ENCODE assay signal across 8 cellular contexts in genomic region chr12:121581681-121582439, GRCh38. TPM values are rescaled to one million over a fixed set of nuclear protein-coding genes. Genes with fewer than 3 reads are reported as not detected.
A peak's percentile ranks its signal among the peaks of the same experiment; 100 is the strongest.
DNase-seq lines count a peak whose midpoint lies in the region; TF ChIP-seq lines count a peak whose summit lies in the region.

No MANE protein-coding gene starts in this region.

- no peak overlapping the region for H4K8ac ChIP-seq in neuronal stem cell (ENCODE audit: low read depth, low read length)

- POLR2A ChIA-PET in MCF 10A (lab: Yijun Ruan, JAX) = no interaction called here

- no peak overlapping the region for H3K23ac ChIP-seq in neuronal stem cell (ENCODE audit: low read depth, low read length, poor library complexity)

- no peaks in the 10 kb centered on the region for H3K9me3 ChIP-seq in neuronal stem cell (replicated peaks in 1 of 2; ENCODE audit: control insufficient read depth in 2 of 2, insufficient read depth in 1 of 2, low read depth in 1 of 2, low read length in 2 of 2)

- TF ChIP-seq CTCF in fibroblast of mammary gland (conservative IDR thresholded peaks at IDR 0.05; ENCODE audit: control insufficient read depth, insufficient read depth, low read depth, low read length) (no peak), Calu3 (IDR thresholded peaks at IDR 0.05; ENCODE audit: unreplicated experiment) (no peak), MCF 10A (IDR thresholded peaks at IDR 0.05; ENCODE audit: unreplicated experiment) (no peak)

- no peaks in the 10 kb centered on the region for H3K27me3 ChIP-seq in neuronal stem cell (ENCODE audit: control insufficient read depth in 3 of 3, insufficient read depth in 3 of 3, low read depth in 1 of 3, low read length in 3 of 3)

- H3K36me3 Mint-ChIP-seq in T-helper 2 cell treated with Interferon-gamma antibody and Interleukin-4, amounts not matched to agents 5 μg/mL and 100 μg/mL, for 36 hours (ENCODE audit: low read depth) = peaks cover 11% of the 10 kb centered on the region
- peaks cover 18% of the 10 kb centered on the region for H3K36me3 Mint-ChIP-seq in Calu3 (ENCODE audit: insufficient read depth, unreplicated experiment)
- no peaks in the 10 kb centered on the region for H3K36me3 Mint-ChIP-seq in MCF 10A (ENCODE audit: insufficient read depth, unreplicated experiment)

- H3K27me3 Mint-ChIP-seq in T-helper 2 cell treated with Interferon-gamma antibody and Interleukin-4, amounts not matched to agents 5 μg/mL and 100 μg/mL, for 36 hours (ENCODE audit: low read depth) = no peaks in the 10 kb centered on the region
- H3K27me3 Mint-ChIP-seq in Calu3 (ENCODE audit: unreplicated experiment) = no peaks in the 10 kb centered on the region
- H3K27me3 Mint-ChIP-seq in MCF 10A (ENCODE audit: insufficient read depth, unreplicated experiment) = no peaks in the 10 kb centered on the region

- H2BK5ac ChIP-seq in neuronal stem cell (ENCODE audit: low read length) = peak overlapping the region; percentile 72

- no peak overlapping the region for H4K91ac ChIP-seq in neuronal stem cell (ENCODE audit: low read depth, low read length, poor library complexity)

- H3K9ac ChIP-seq in neuronal stem cell (ENCODE audit: low read depth, low read length, poor library complexity) = peak overlapping the region; percentile 87

- H3K36me3 ChIP-seq in neuronal stem cell (replicated peaks in 1 of 2; ENCODE audit: control insufficient read depth in 2 of 2, insufficient read depth in 2 of 2, low read length in 2 of 2) = peaks cover 2 to 4% of the 10 kb centered on the region in 2 donors

- peak overlapping the region; percentile 99 for H3K27ac Mint-ChIP-seq in T-helper 2 cell treated with Interferon-gamma antibody and Interleukin-4, amounts not matched to agents 5 μg/mL and 100 μg/mL, for 36 hours
- H3K27ac Mint-ChIP-seq in Calu3 (ENCODE audit: unreplicated experiment) (no peak overlapping the region), MCF 10A (ENCODE audit: low read depth, unreplicated experiment) (no peak overlapping the region)

- H3K4me1 Mint-ChIP-seq in T-helper 2 cell treated with Interferon-gamma antibody and Interleukin-4, amounts not matched to agents 5 μg/mL and 100 μg/mL, for 36 hours (ENCODE audit: low read depth) = peaks cover 29% of the 10 kb centered on the region
- H3K4me1 Mint-ChIP-seq in Calu3 (ENCODE audit: low read depth, unreplicated experiment) (peaks cover 11% of the 10 kb centered on the region), MCF 10A (ENCODE audit: insufficient read depth, unreplicated experiment) (no peaks in the 10 kb centered on the region)

- intact Hi-C loops in Calu3 (cut with micrococcal nuclease; ENCODE audit: unreplicated experiment) (no loop called here), MCF 10A (cut with micrococcal nuclease) (no loop called here)

- peaks cover 7 to 22% of the 10 kb centered on the region in 2 donors for H3K4me1 ChIP-seq in neuronal stem cell (ENCODE audit: control insufficient read depth in 2 of 2, insufficient read depth in 1 of 2, low read depth in 1 of 2, low read length in 2 of 2)

- peak overlapping the region; percentile 91 for H3K18ac ChIP-seq in neuronal stem cell (ENCODE audit: low read length)

- DNase-seq in activated CD4-positive, alpha-beta T cell treated with anti-CD3 and anti-CD28 coated beads for 48 hours = peak; percentile 16
- no peak for DNase-seq in activated CD4-positive, alpha-beta T cell treated with anti-CD3 and anti-CD28 coated beads for 1 hour
- no peak for DNase-seq in T-helper 2 cell treated with Interferon-gamma antibody and Interleukin-4, amounts not matched to agents 5 μg/mL and 100 μg/mL, for 36 hours (ENCODE audit: low spot score)
- DNase-seq in fibroblast of mammary gland (ENCODE audit: low read depth) (peak; percentile 71), neuronal stem cell (ENCODE audit: low spot score) (peak; percentile 8), HK-2 (ENCODE audit: unreplicated experiment) (no peak), Calu3 (no peak), MCF 10A (ENCODE audit: unreplicated experiment) (no peak)

- H3K14ac ChIP-seq in neuronal stem cell (ENCODE audit: low read length) = no peak overlapping the region

- peak overlapping the region; percentile 13 for H3K4ac ChIP-seq in neuronal stem cell (ENCODE audit: low read length)

- H3K4me2 ChIP-seq in neuronal stem cell (ENCODE audit: insufficient read depth, low read length, poor library complexity, severe bottlenecking) = peak overlapping the region; percentile 82

- H3K4me3 ChIP-seq in fibroblast of mammary gland (ENCODE audit: control insufficient read depth, low read depth, low read length) = peak overlapping the region; percentile 67
- H3K4me3 ChIP-seq in neuronal stem cell (ENCODE audit: low read length in 2 of 2) = peak overlapping the region; percentile 71 to 86

- CTCF ChIA-PET in Calu3 (lab: Charles Lee) (interaction anchor here (0.6 kb wide), 1 partner anchor 29 kb away, joined by 3 read pairs; no protein-coding TSS in a partner anchor), MCF 10A (lab: Yijun Ruan, JAX) (interaction anchor here (0.6 to 1.2 kb wide), 3 partner anchors 32 to 137 kb away, joined by 3 to 5 read pairs (median 3); no protein-coding TSS in a partner anchor)

- H3K4me3 Mint-ChIP-seq in T-helper 2 cell treated with Interferon-gamma antibody and Interleukin-4, amounts not matched to agents 5 μg/mL and 100 μg/mL, for 36 hours = peak overlapping the region; percentile 98
- H3K4me3 Mint-ChIP-seq in Calu3 (ENCODE audit: low read depth, unreplicated experiment) = no peak overlapping the region
- no peak overlapping the region for H3K4me3 Mint-ChIP-seq in MCF 10A (ENCODE audit: unreplicated experiment)

- H2AK5ac ChIP-seq in neuronal stem cell (ENCODE audit: low read depth, low read length) = no peak overlapping the region

- no peak overlapping the region for H2BK15ac ChIP-seq in neuronal stem cell (ENCODE audit: low read length)

- BruUV-seq in Calu3 (replicated peaks; lab: Mats Ljungman, UMichigan) (no TSS peak), MCF 10A (replicated peaks; lab: Mats Ljungman, UMichigan) (no TSS peak)

- H3K9me3 Mint-ChIP-seq in T-helper 2 cell treated with Interferon-gamma antibody and Interleukin-4, amounts not matched to agents 5 μg/mL and 100 μg/mL, for 36 hours = no peaks in the 10 kb centered on the region
- no peaks in the 10 kb centered on the region for H3K9me3 Mint-ChIP-seq in Calu3 (ENCODE audit: low read depth, unreplicated experiment)
- H3K9me3 Mint-ChIP-seq in MCF 10A (ENCODE audit: unreplicated experiment) = no peaks in the 10 kb centered on the region

- peak overlapping the region; percentile 50 for H2AFZ ChIP-seq in neuronal stem cell (ENCODE audit: low read length)

- no CpG with 5 or more reads among the region's 17 CpGs for WGBS in neuronal stem cell (ENCODE audit: extremely low coverage in 2 of 2, insufficient read length in 2 of 2, insufficient replicate concordance in 1 of 2), 2 donors

- H2BK120ac ChIP-seq in neuronal stem cell (ENCODE audit: low read depth, low read length) = no peak overlapping the region

- H3K27ac ChIP-seq in neuronal stem cell (replicated peaks; ENCODE audit: low read length) = peak overlapping the region; percentile 99

- no peak overlapping the region for H2BK12ac ChIP-seq in neuronal stem cell (ENCODE audit: low read length)

- peaks cover 1% of the 10 kb centered on the region for H3K79me1 ChIP-seq in neuronal stem cell (ENCODE audit: low read depth, low read length)

RNA-seq across cellular contexts. Expression of gene KDM2B, which starts 1.0 kb away (rescaled TPM):
- polyA plus RNA-seq in neuronal stem cell (2013, experiment 1 of 2) = 63.7 TPM
- polyA plus RNA-seq in neuronal stem cell (2013, experiment 2 of 2) = 67.7 TPM
- total RNA-seq in Calu3 (2022) (23.8 and 24.7 TPM in 2 replicates), MCF 10A (2022) (15.5 and 19.5 TPM in 2 replicates)

RNA-seq across cellular contexts. Expression of gene ORAI1, which starts 44.5 kb away (rescaled TPM):
- 15.7 TPM for polyA plus RNA-seq in neuronal stem cell (2013, experiment 1 of 2)
- 15.4 TPM for polyA plus RNA-seq in neuronal stem cell (2013, experiment 2 of 2)
- 33.4 and 35.5 TPM in 2 replicates for total RNA-seq in Calu3 (2022)
- 12.1 and 16.3 TPM in 2 replicates for total RNA-seq in MCF 10A (2022)

Comparison
In these comparisons a context has a peak if more than half of its experiments do, and no peak if none do; other contexts are left out.
1. DNase-seq: peak in activated CD4-positive, alpha-beta T cell treated with anti-CD3 and anti-CD28 coated beads for 48 hours (single experiment), fibroblast of mammary gland (single experiment) and neuronal stem cell (single experiment); none in activated CD4-positive, alpha-beta T cell treated with anti-CD3 and anti-CD28 coated beads for 1 hour (single experiment), T-helper 2 cell treated with Interferon-gamma antibody and Interleukin-4, amounts not matched to agents 5 μg/mL and 100 μg/mL, for 36 hours (single experiment), HK-2 (single experiment), Calu3 (single experiment) and MCF 10A (single experiment).